In the genomic region with DNA sequence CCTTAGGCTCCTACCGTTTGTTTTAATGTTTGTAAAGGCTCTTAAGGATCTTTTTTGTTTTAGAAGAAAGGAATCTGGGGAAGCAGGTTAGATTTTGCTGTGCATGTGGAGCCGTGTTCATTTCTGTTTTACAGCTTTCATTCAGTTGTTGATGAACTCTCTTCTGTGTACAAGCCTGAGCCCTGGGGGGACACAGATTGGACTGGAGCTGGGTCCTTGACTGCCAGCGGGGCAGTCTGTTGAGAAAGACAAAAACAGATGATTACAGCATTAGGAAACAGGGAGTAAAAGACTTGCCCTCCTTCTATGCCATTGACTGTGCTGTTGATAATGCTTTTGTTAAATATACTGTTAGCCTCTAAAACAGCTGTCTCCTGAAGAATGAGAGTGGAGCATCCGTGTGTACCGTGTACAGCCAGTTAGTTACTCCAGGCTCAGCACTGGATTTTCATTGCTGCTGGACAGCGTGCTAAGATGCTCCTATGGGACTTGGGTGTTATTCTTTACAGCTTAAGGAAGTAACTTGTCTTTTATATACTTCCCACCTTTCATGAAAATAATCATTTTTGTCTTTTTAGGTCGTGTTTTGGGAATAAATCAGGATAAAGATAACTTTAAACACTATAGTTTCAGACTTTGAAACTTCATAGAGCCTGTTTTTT, we compare ENCODE assay signal across 16 cellular contexts. TPM values are rescaled to one million over a fixed set of nuclear protein-coding genes. Genes with fewer than 3 reads are reported as not detected.
DNase-seq lines count a peak whose midpoint lies in the region; ATAC-seq lines count a peak whose summit lies in the region.
"Had no signal": no experiment of that assay in that cellular context is flagged by ENCODE, and none has a peak within 500 bp of the region (broad histone marks: within the 10 kb centered on the region; RNA-seq: fewer than 3 reads in every experiment).

No MANE protein-coding gene starts in this region.

- H3K4me1 Mint-ChIP-seq in CD4-positive, alpha-beta memory T cell: peaks cover 31 to 63% (median 43%) of the 10 kb centered on the region in 4 donors
- peaks cover 29% of the 10 kb centered on the region for H3K4me1 Mint-ChIP-seq in activated T-helper 17 cell treated with anti-CD3 and anti-CD28 coated beads, Interleukin-2, amount 50 U/mL, for 72 hours
- H3K4me1 Mint-ChIP-seq in natural killer cell treated with Interleukin-12 subunit alpha and Interleukin-12 subunit beta and Interleukin-15 and Interleukin-18, amount 100 ng/mL, for 72 hours (ENCODE audit: low read depth in 2 of 2): peaks cover 29 to 33% of the 10 kb centered on the region in 2 donors

- H3K36me3 ChIP-seq in BLaER1 (peaks cover 36% of the 10 kb centered on the region), mesendoderm (ENCODE audit: control insufficient read depth, insufficient read depth, low read length) (peaks cover 8% of the 10 kb centered on the region)
- peaks cover 11% of the 10 kb centered on the region for H3K36me3 ChIP-seq in CD4-positive, alpha-beta memory T cell (ENCODE audit: insufficient read depth, low read length)

- peak overlapping the region; percentile 92 for H3K4me2 ChIP-seq in BLaER1
- H3K4me2 ChIP-seq in mesendoderm (ENCODE audit: low read length): no peak overlapping the region

- peaks cover 13% of the 10 kb centered on the region for H3K79me1 ChIP-seq in mesendoderm (ENCODE audit: low read length)

- H4K20me1 ChIP-seq in BLaER1: peaks cover 76% of the 10 kb centered on the region

- peak overlapping the region in 2 of 8 donors; percentile 20 to 32 for H3K4me3 Mint-ChIP-seq in CD4-positive, alpha-beta memory T cell
- peak overlapping the region; percentile 90 for H3K4me3 Mint-ChIP-seq in activated T-helper 17 cell treated with anti-CD3 and anti-CD28 coated beads, Interleukin-2, amount 50 U/mL, for 72 hours
- peak overlapping the region; percentile 34 for H3K4me3 Mint-ChIP-seq in natural killer cell treated with Interleukin-12 subunit alpha and Interleukin-12 subunit beta and Interleukin-15 and Interleukin-18, amount 100 ng/mL, for 72 hours

- intact Hi-C loops in CD4-positive, alpha-beta memory T cell (cut with micrococcal nuclease): no loop called here

- no peak overlapping the region for H2BK120ac ChIP-seq in mesendoderm (ENCODE audit: low read depth, low read length)

- no peak overlapping the region for H3K27ac ChIP-seq in BLaER1
- peak overlapping the region; percentile 1 for H3K27ac ChIP-seq in CD4-positive, alpha-beta memory T cell (ENCODE audit: low read depth, low read length)
- no peak overlapping the region for H3K27ac ChIP-seq in mesendoderm (ENCODE audit: low read depth, low read length)

- peaks cover 11 to 40% of the 10 kb centered on the region in 2 donors for H3K36me3 Mint-ChIP-seq in CD4-positive, alpha-beta memory T cell
- peaks cover 73% of the 10 kb centered on the region for H3K36me3 Mint-ChIP-seq in activated T-helper 17 cell treated with anti-CD3 and anti-CD28 coated beads, Interleukin-2, amount 50 U/mL, for 72 hours (ENCODE audit: low read depth)
- H3K36me3 Mint-ChIP-seq in natural killer cell treated with Interleukin-12 subunit alpha and Interleukin-12 subunit beta and Interleukin-15 and Interleukin-18, amount 100 ng/mL, for 72 hours: peaks cover 6% of the 10 kb centered on the region

- H3K23ac ChIP-seq in mesendoderm (ENCODE audit: low read length): no peak overlapping the region

- H3K27me3 ChIP-seq in BLaER1 (no peaks in the 10 kb centered on the region), mesendoderm (ENCODE audit: insufficient read depth, low read length, poor library complexity) (no peaks in the 10 kb centered on the region)
- no peaks in the 10 kb centered on the region for H3K27me3 ChIP-seq in CD4-positive, alpha-beta memory T cell (ENCODE audit: insufficient read depth, low read length)
- H3K27me3 ChIP-seq: right atrium auricular region had no signal

- no peaks in the 10 kb centered on the region for H3K27me3 Mint-ChIP-seq in CD4-positive, alpha-beta memory T cell
- no peaks in the 10 kb centered on the region for H3K27me3 Mint-ChIP-seq in activated T-helper 17 cell treated with anti-CD3 and anti-CD28 coated beads, Interleukin-2, amount 50 U/mL, for 72 hours
- H3K27me3 Mint-ChIP-seq in natural killer cell treated with Interleukin-12 subunit alpha and Interleukin-12 subunit beta and Interleukin-15 and Interleukin-18, amount 100 ng/mL, for 72 hours: no peaks in the 10 kb centered on the region

- H3K4me3 ChIP-seq in BLaER1: no peak overlapping the region
- H3K4me3 ChIP-seq in CD4-positive, alpha-beta memory T cell (ENCODE audit: low read length in 2 of 2): no peak overlapping the region
- H3K4me3 ChIP-seq in mesendoderm (ENCODE audit: low read length): no peak overlapping the region
- H3K4me3 ChIP-seq: right atrium auricular region had no signal

- CTCF ChIA-PET in CD4-positive, alpha-beta memory T cell (lab: Charles Lee; ENCODE audit: partially characterized antibody): interaction anchor here (0.7 to 4.9 kb wide), 7 partner anchors 10 to 385 kb away, joined by 3 to 42 read pairs (median 6); a partner anchor contains a TSS

- no peak overlapping the region for H4K5ac ChIP-seq in mesendoderm (ENCODE audit: low read length)

- no peak for ATAC-seq in activated T-helper 17 cell treated with anti-CD3 and anti-CD28 coated beads, Interleukin-2, amount 50 U/mL, for 72 hours (replicated peaks)
- no peak for ATAC-seq in natural killer cell treated with Interleukin-12 subunit alpha and Interleukin-12 subunit beta and Interleukin-15 and Interleukin-18, amount 100 ng/mL, for 72 hours
- ATAC-seq in HG03135 (IDR thresholded peaks at IDR 0.05; ENCODE audit: unreplicated experiment): no peak

- no CpG with 5 or more reads among the region's 7 CpGs for WGBS in mesendoderm (ENCODE audit: extremely low coverage, insufficient coverage, low lambda C conversion rate)

- H2BK5ac ChIP-seq in mesendoderm (ENCODE audit: low read length): no peak overlapping the region

- H3K27ac Mint-ChIP-seq in CD4-positive, alpha-beta memory T cell: peak overlapping the region in 5 of 7 donors; percentile 12 to 94 (median 19)
- peak overlapping the region; percentile 90 for H3K27ac Mint-ChIP-seq in activated T-helper 17 cell treated with anti-CD3 and anti-CD28 coated beads, Interleukin-2, amount 50 U/mL, for 72 hours
- peak overlapping the region in 1 of 2 donors; percentile 76 for H3K27ac Mint-ChIP-seq in natural killer cell treated with Interleukin-12 subunit alpha and Interleukin-12 subunit beta and Interleukin-15 and Interleukin-18, amount 100 ng/mL, for 72 hours

- H3K4me1 ChIP-seq in BLaER1 (peaks cover 41% of the 10 kb centered on the region), mesendoderm (ENCODE audit: control insufficient read depth, low read depth, low read length) (peaks cover 1% of the 10 kb centered on the region)
- H3K4me1 ChIP-seq in CD4-positive, alpha-beta memory T cell (ENCODE audit: insufficient read depth, low read length): peaks cover 44% of the 10 kb centered on the region

- no peak overlapping the region for H4K8ac ChIP-seq in mesendoderm (ENCODE audit: low read depth, low read length)

- no peak overlapping the region for H2BK15ac ChIP-seq in mesendoderm (replicated peaks; ENCODE audit: low read depth)

- H2AK5ac ChIP-seq in mesendoderm (ENCODE audit: low read length): no peak overlapping the region

- H3K9me3 ChIP-seq in BLaER1: no peaks in the 10 kb centered on the region
- no peaks in the 10 kb centered on the region for H3K9me3 ChIP-seq in CD4-positive, alpha-beta memory T cell (ENCODE audit: control insufficient read depth in 1 of 2, low read length in 2 of 2)
- H3K9me3 ChIP-seq: right atrium auricular region had no signal

- no peak overlapping the region for H3K18ac ChIP-seq in mesendoderm (ENCODE audit: low read length)

- no peaks in the 10 kb centered on the region for H3K9me3 Mint-ChIP-seq in CD4-positive, alpha-beta memory T cell
- H3K9me3 Mint-ChIP-seq in activated T-helper 17 cell treated with anti-CD3 and anti-CD28 coated beads, Interleukin-2, amount 50 U/mL, for 72 hours: no peaks in the 10 kb centered on the region
- no peaks in the 10 kb centered on the region for H3K9me3 Mint-ChIP-seq in natural killer cell treated with Interleukin-12 subunit alpha and Interleukin-12 subunit beta and Interleukin-15 and Interleukin-18, amount 100 ng/mL, for 72 hours
- H3K9me3 Mint-ChIP-seq: HFFc6, mesothelial cell of epicardium had no signal

- POLR2A ChIA-PET in CD4-positive, alpha-beta memory T cell (lab: Charles Lee; ENCODE audit: partially characterized antibody): interaction anchor here (1.4 to 5.3 kb wide), 3 partner anchors 12 to 78 kb away, joined by 4 to 105 read pairs (median 32); a partner anchor contains a TSS

- DNase-seq in CD4-positive, alpha-beta memory T cell: no peak
- no peak for DNase-seq in natural killer cell treated with Interleukin-12 subunit alpha and Interleukin-12 subunit beta and Interleukin-15 and Interleukin-18, amount 100 ng/mL, for 72 hours (ENCODE audit: low spot score)
- DNase-seq in stimulated activated CD4-positive, alpha-beta T cell treated with anti-CD3 and anti-CD28 coated beads, Interleukin-2, amount 100 ng/mL, for 24 hours: no peak
- DNase-seq in NCI-H2029 (lab: John Stamatoyannopoulos, UW): no peak
- DNase-seq in mesendoderm: no peak
- DNase-seq: cortex of kidney; hypothalamus; NCI-H1417 treated with DMSO at 0.1 percent for 48 hours; NCI-H774; stimulated activated CD4-positive, alpha-beta T cell treated with anti-CD3 and anti-CD28 coated beads, Interleukin-1b, Interleukin-23, amount 100 ng/mL, for 48 hours had no signal

- no peak overlapping the region for H3K56ac ChIP-seq in mesendoderm (ENCODE audit: low read length)

- H3K79me2 ChIP-seq in mesendoderm (ENCODE audit: control insufficient read depth, insufficient read depth, low read length): peaks cover 13% of the 10 kb centered on the region

- no peak overlapping the region for H3K9ac ChIP-seq in BLaER1
- H3K9ac ChIP-seq in mesendoderm (ENCODE audit: low read length): no peak overlapping the region

- H3K4ac ChIP-seq in mesendoderm (ENCODE audit: low read depth, low read length): no peak overlapping the region

RNA-seq across cellular contexts. Expression of a gene that starts 3.2 kb away (rescaled TPM):
- 10 to 100 TPM; 67.2 to 72.1 TPM for total RNA-seq in CD4-positive, alpha-beta memory T cell
- 100 to 1,000 TPM; 133 to 172 TPM for polyA plus RNA-seq in CD4-positive, alpha-beta memory T cell
- 10 to 100 TPM; 57.3 to 69.1 TPM for total RNA-seq in activated T-helper 17 cell treated with anti-CD3 and anti-CD28 coated beads, Interleukin-2, amount 50 U/mL, for 72 hours
- 10 to 100 TPM; 41.0 to 84.2 TPM for total RNA-seq in natural killer cell treated with Interleukin-12 subunit alpha and Interleukin-12 subunit beta and Interleukin-15 and Interleukin-18, amount 100 ng/mL, for 72 hours
- 36.8 TPM for polyA plus RNA-seq in mesendoderm (2013, experiment 1 of 2)
- 35.1 TPM for polyA plus RNA-seq in mesendoderm (2013, experiment 2 of 2)

RNA-seq across cellular contexts. Expression of a gene that starts 11.7 kb away (rescaled TPM):
- 10 to 100 TPM; 44.2 to 44.6 TPM for total RNA-seq in CD4-positive, alpha-beta memory T cell
- polyA plus RNA-seq in CD4-positive, alpha-beta memory T cell: 10 to 100 TPM; 22.9 to 24.8 TPM
- total RNA-seq in activated T-helper 17 cell treated with anti-CD3 and anti-CD28 coated beads, Interleukin-2, amount 50 U/mL, for 72 hours: 10 to 100 TPM; 21.9 to 29.1 TPM
- total RNA-seq in natural killer cell treated with Interleukin-12 subunit alpha and Interleukin-12 subunit beta and Interleukin-15 and Interleukin-18, amount 100 ng/mL, for 72 hours: 10 to 100 TPM; 30.5 to 36.9 TPM
- polyA plus RNA-seq in mesendoderm (2013, experiment 1 of 2): 10.0 TPM
- 10.3 TPM for polyA plus RNA-seq in mesendoderm (2013, experiment 2 of 2)
